ENCODE assay signal across 10 cellular contexts in genomic region chr1:30759718-30760281, GRCh38. TPM values are rescaled to one million over a fixed set of nuclear protein-coding genes. Genes with fewer than 3 reads are reported as not detected.
DNase-seq lines count a peak whose midpoint lies in the region; ATAC-seq and TF ChIP-seq lines count a peak whose summit lies in the region.
"Had no signal": no experiment of that assay in that cellular context is flagged by ENCODE, and none has a peak within 500 bp of the region (broad histone marks: within the 10 kb centered on the region; RNA-seq: fewer than 3 reads in every experiment).

No MANE protein-coding gene starts in this region.

- H3K36me3 ChIP-seq in GM23338 (ENCODE audit: insufficient read depth) (no peaks in the 10 kb centered on the region), testis (ENCODE audit: low read depth, missing control alignments) (no peaks in the 10 kb centered on the region)

- H3K4me1 Mint-ChIP-seq in GM23338, result peaks cover 8% of the 10 kb centered on the region
- H3K4me1 Mint-ChIP-seq in activated B cell treated with CpG ODN at 0.5 μM for 24 hours, result peaks cover 90% of the 10 kb centered on the region

- no peak overlapping the region for H3K27ac ChIP-seq in GM23338 (ENCODE audit: low read depth)
- peak overlapping the region; percentile 85 for H3K27ac ChIP-seq in angular gyrus (ENCODE audit: low read depth, low read length)
- H3K27ac ChIP-seq in testis, result no peak overlapping the region

- no peak overlapping the region for H3K4me3 Mint-ChIP-seq in GM23338
- H3K4me3 Mint-ChIP-seq in activated B cell treated with CpG ODN at 0.5 μM for 24 hours, result peak overlapping the region; percentile 99

- H3K9me2 ChIP-seq in GM23338 (ENCODE audit: insufficient read depth), result no peaks in the 10 kb centered on the region

- TF ChIP-seq CTCF in GM23338 (conservative IDR thresholded peaks at IDR 0.05; ENCODE audit: low read depth in 2 of 2) (no peak), activated B cell treated with CpG ODN at 0.5 μM for 24 hours (IDR thresholded peaks at IDR 0.05) (no peak), testis (IDR thresholded peaks at IDR 0.05) (no peak)

- peak; percentile 32 for DNase-seq in GM23338 (ENCODE audit: low spot score)
- no peak for DNase-seq in activated B cell treated with CpG ODN at 0.5 μM for 24 hours
- peak; percentile 54 for DNase-seq in stimulated activated CD8-positive, alpha-beta memory T cell treated with anti-CD3 and anti-CD28 coated beads, Interleukin-4, amount 100 ng/mL, for 24 hours (ENCODE audit: low read depth)
- DNase-seq in SKM-1 treated with dmso at 0.1 percent for 144 hours (lab: John Stamatoyannopoulos, UW; ENCODE audit: unreplicated experiment), result no peak
- DNase-seq in NCI-H146 treated with DMSO at 0.1 percent for 48 hours (lab: John Stamatoyannopoulos, UW; ENCODE audit: unreplicated experiment), result no peak
- no peak for DNase-seq in testis

- H3K36me3 Mint-ChIP-seq in GM23338 (ENCODE audit: low read depth) (no peaks in the 10 kb centered on the region), activated B cell treated with CpG ODN at 0.5 μM for 24 hours (ENCODE audit: low read depth) (peaks cover 27% of the 10 kb centered on the region)

- H3K27ac Mint-ChIP-seq in GM23338, result no peak overlapping the region
- peak overlapping the region; percentile 80 for H3K27ac Mint-ChIP-seq in activated B cell treated with CpG ODN at 0.5 μM for 24 hours

- CTCF ChIA-PET in activated B cell treated with CpG ODN at 0.5 μM for 24 hours (lab: Charles Lee), result interaction anchor here (0.6 to 2.9 kb wide), 4 partner anchors 9 to 40 kb away, joined by 3 to 26 read pairs (median 4); no protein-coding TSS in a partner anchor

- POLR2A ChIA-PET in activated B cell treated with CpG ODN at 0.5 μM for 24 hours (lab: Charles Lee), result interaction anchor here (9.6 to 25.3 kb wide), 3 partner anchors 13 to 40 kb away, joined by 182 to 662 read pairs (median 648); partner anchors contain the start of gene MATN1

- H4K20me1 ChIP-seq in GM23338 (replicated peaks; ENCODE audit: insufficient read depth), result no peaks in the 10 kb centered on the region

- WGBS in testis, 2 donors, result 91 to 92% methylated on average over 10 to 13 of the region's 13 CpGs

- no peaks in the 10 kb centered on the region for H3K79me2 ChIP-seq in GM23338 (replicated peaks; ENCODE audit: insufficient read depth)

- H3K4me3 ChIP-seq in GM23338, result no peak overlapping the region
- H3K4me3 ChIP-seq in testis, result no peak overlapping the region

- H3K9me3 ChIP-seq in testis, result no peaks in the 10 kb centered on the region

- H3K27me3 ChIP-seq in GM23338 (ENCODE audit: insufficient read depth), result no peaks in the 10 kb centered on the region
- H3K27me3 ChIP-seq in testis, result no peaks in the 10 kb centered on the region

- intact Hi-C loops in activated B cell treated with CpG ODN at 0.5 μM for 24 hours (cut with micrococcal nuclease), result no loop called here
- intact Hi-C loops in testis (cut with DNase I; ENCODE audit: low total_unique reads), result no loop called here

- peak; percentile 63 for ATAC-seq in GM23338
- no peak for ATAC-seq in activated B cell treated with CpG ODN at 0.5 μM for 24 hours (ENCODE audit: low read depth)
- ATAC-seq in GM18861 (IDR thresholded peaks at IDR 0.05; ENCODE audit: unreplicated experiment), result no peak

- no peaks in the 10 kb centered on the region for H3K9me3 Mint-ChIP-seq in GM23338
- H3K9me3 Mint-ChIP-seq in activated B cell treated with CpG ODN at 0.5 μM for 24 hours, result no peaks in the 10 kb centered on the region

- no peak overlapping the region for H3K4me2 ChIP-seq in GM23338

- no peak for TF ChIP-seq POLR2A in testis (IDR thresholded peaks at IDR 0.05)

- H3K4me1 ChIP-seq in GM23338 (ENCODE audit: insufficient read depth) (peaks cover 8% of the 10 kb centered on the region; the same call in 1 of the 2 replicates), testis (peaks cover 10% of the 10 kb centered on the region)

- H2AFZ ChIP-seq in GM23338, result no peak overlapping the region

- H3F3A ChIP-seq in GM23338 (replicated peaks; ENCODE audit: low read depth), result no peaks in the 10 kb centered on the region

- H3K27me3 Mint-ChIP-seq in GM23338 (ENCODE audit: insufficient read depth, low read depth, poor library complexity), result peaks cover 7% of the 10 kb centered on the region
- H3K27me3 Mint-ChIP-seq in activated B cell treated with CpG ODN at 0.5 μM for 24 hours, result no peaks in the 10 kb centered on the region

TF ChIP-seq in GM23338, 12 proteins besides CTCF, POLR2A, EP300 and RAD21:
- TF ChIP-seq NANOG (IDR thresholded peaks at IDR 0.05; ENCODE audit: borderline replicate concordance), result no peak
- TF ChIP-seq CREB1 (CRISPR knock-in tag; IDR thresholded peaks at IDR 0.05; ENCODE audit: low read depth), result no peak
- no peak for TF ChIP-seq STAT1 (IDR thresholded peaks at IDR 0.05; ENCODE audit: unreplicated experiment)

RNA-seq across cellular contexts. Expression of gene LAPTM5, which starts 2.2 kb away (rescaled TPM):
- total RNA-seq in GM23338 (2014; rRNA removed; shearing (Covaris generic)), result not detected in 2 replicates
- 0.21 and 1.0 TPM in 2 replicates for polyA plus RNA-seq in GM23338 (2016; fragmentation: Nextera tagmentation; extraction: Ambion mirVana)
- 726 and 766 TPM in 2 replicates for total RNA-seq in activated B cell treated with CpG ODN at 0.5 μM for 24 hours
- 10 to 100 TPM in 1 of 2 donors, 1 to 10 TPM in 1; 2.0 to 16.3 TPM for total RNA-seq in testis
- 46.9 TPM for polyA plus RNA-seq in testis (ENCODE audit: insufficient read depth, low read depth, low replicate concordance)
- total RNA-seq: NCI-H460, renal cortical epithelial cell had no signal

RNA-seq across cellular contexts. Expression of gene MATN1, which starts 36.4 kb away (rescaled TPM):
- 0.31 TPM in 1 of 2 replicates, not detected in the other for total RNA-seq in GM23338 (2014; rRNA removed; shearing (Covaris generic))
- polyA plus RNA-seq in GM23338 (2016; fragmentation: Nextera tagmentation; extraction: Ambion mirVana), result 0.08 and 0.21 TPM in 2 replicates
- 0.93 and 1.2 TPM in 2 replicates for total RNA-seq in activated B cell treated with CpG ODN at 0.5 μM for 24 hours
- total RNA-seq in testis, result under 1 TPM; 0.55 to 0.62 TPM
- polyA plus RNA-seq in testis (ENCODE audit: insufficient read depth, low read depth, low replicate concordance), result 0.32 TPM
- total RNA-seq: renal cortical epithelial cell had no signal

Comparison
In these comparisons a context has a peak if more than half of its experiments do, and no peak if none do; other contexts are left out.
1. DNase-seq: peak in GM23338 (single experiment) and stimulated activated CD8-positive, alpha-beta memory T cell treated with anti-CD3 and anti-CD28 coated beads, Interleukin-4, amount 100 ng/mL, for 24 hours (single experiment); none in activated B cell treated with CpG ODN at 0.5 μM for 24 hours (single experiment), SKM-1 treated with dmso at 0.1 percent for 144 hours (single experiment), NCI-H146 treated with DMSO at 0.1 percent for 48 hours (single experiment) and testis (single experiment).
2. RNA of gene LAPTM5, which starts 2.2 kb away (total RNA-seq): 726 to 766 TPM in activated B cell treated with CpG ODN at 0.5 μM for 24 hours; 2.0 to 16.3 TPM in testis and not detected in GM23338; every median in the first group is over 10 times any median in the second.